In genomic region chr20:32834972-32835371, GRCh38 we compare ENCODE assay signal across 32 cellular contexts. TPM values are rescaled to one million over a fixed set of nuclear protein-coding genes. Genes with fewer than 3 reads are reported as not detected.
"Had no signal": no experiment of that assay in that cellular context is flagged by ENCODE, and none has a peak within 500 bp of the region (broad histone marks: within the 10 kb centered on the region; RNA-seq: fewer than 3 reads in every experiment).

No MANE protein-coding gene starts in this region.

- H3K27ac Mint-ChIP-seq: activated CD4-positive, alpha-beta memory T cell treated with anti-CD3 and anti-CD28 coated beads, Interleukin-2, amount 10 ng/mL, durations not matched to agents 7 days and 5 days; activated CD4-positive, alpha-beta T cell treated with anti-CD3 and anti-CD28 coated beads, Interleukin-2, amount 10 ng/mL, durations not matched to agents 7 days and 5 days; activated naive CD8-positive, alpha-beta T cell; activated T-cell treated with anti-CD3 and anti-CD28 coated beads, Interleukin-2, amount 50 U/mL, for 24 hours; activated T-cell treated with anti-CD3 and anti-CD28 coated beads, Interleukin-2, amount 50 U/mL, for 72 hours had no signal

- H3K4me1 ChIP-seq: foreskin keratinocyte had no signal

- H3K9me3 Mint-ChIP-seq: activated CD4-positive, alpha-beta memory T cell treated with anti-CD3 and anti-CD28 coated beads, Interleukin-2, amount 10 ng/mL, durations not matched to agents 7 days and 5 days; activated CD4-positive, alpha-beta T cell treated with anti-CD3 and anti-CD28 coated beads, Interleukin-2, amount 10 ng/mL, durations not matched to agents 7 days and 5 days; activated T-cell treated with anti-CD3 and anti-CD28 coated beads, Interleukin-2, amount 50 U/mL, for 24 hours; activated T-cell treated with anti-CD3 and anti-CD28 coated beads, Interleukin-2, amount 50 U/mL, for 72 hours; central memory CD8-positive, alpha-beta T cell; effector memory CD8-positive, alpha-beta T cell had no signal

- ATAC-seq: activated T-cell treated with anti-CD3 and anti-CD28 coated beads, Interleukin-2, amount 50 U/mL, for 72 hours; effector memory CD8-positive, alpha-beta T cell; foreskin keratinocyte; gastrocnemius medialis; heart left ventricle had no signal

- H3K27me3 Mint-ChIP-seq: activated CD4-positive, alpha-beta memory T cell treated with anti-CD3 and anti-CD28 coated beads, Interleukin-2, amount 10 ng/mL, durations not matched to agents 7 days and 5 days; activated CD4-positive, alpha-beta T cell treated with anti-CD3 and anti-CD28 coated beads, Interleukin-2, amount 10 ng/mL, durations not matched to agents 7 days and 5 days; activated naive CD8-positive, alpha-beta T cell; activated T-cell treated with anti-CD3 and anti-CD28 coated beads, Interleukin-2, amount 50 U/mL, for 24 hours; central memory CD8-positive, alpha-beta T cell; effector memory CD8-positive, alpha-beta T cell had no signal

- H3K4me3 Mint-ChIP-seq: activated CD4-positive, alpha-beta memory T cell treated with anti-CD3 and anti-CD28 coated beads, Interleukin-2, amount 10 ng/mL, durations not matched to agents 7 days and 5 days; activated CD4-positive, alpha-beta T cell treated with anti-CD3 and anti-CD28 coated beads, Interleukin-2, amount 10 ng/mL, durations not matched to agents 7 days and 5 days; activated naive CD8-positive, alpha-beta T cell; activated T-cell treated with anti-CD3 and anti-CD28 coated beads, Interleukin-2, amount 50 U/mL, for 24 hours; activated T-cell treated with anti-CD3 and anti-CD28 coated beads, Interleukin-2, amount 50 U/mL, for 72 hours; central memory CD8-positive, alpha-beta T cell; effector memory CD8-positive, alpha-beta T cell had no signal

- FAIRE-seq: astrocyte, bronchial epithelial cell, colon had no signal

- DNase-seq: activated CD4-positive, alpha-beta memory T cell treated with anti-CD3 and anti-CD28 coated beads, Interleukin-2, amount 10 ng/mL, durations not matched to agents 7 days and 5 days; activated CD4-positive, alpha-beta T cell treated with anti-CD3 and anti-CD28 coated beads for 1 hour; activated CD4-positive, alpha-beta T cell treated with anti-CD3 and anti-CD28 coated beads for 4 hours; activated CD4-positive, alpha-beta T cell treated with anti-CD3 and anti-CD28 coated beads, Interleukin-2, amount 10 ng/mL, durations not matched to agents 7 days and 5 days; activated CD4-positive, alpha-beta T cell treated with anti-CD3 and anti-CD28 coated beads, Interleukin-2, amount 50 U/mL, for 4 hours; activated CD8-positive, alpha-beta memory T cell treated with anti-CD3 and anti-CD28 coated beads, Interleukin-2, amount 50 U/mL, for 48 hours; activated gamma-delta T cell; activated naive CD4-positive, alpha-beta T cell; activated T-cell treated with anti-CD3 and anti-CD28 coated beads for 4 hours; activated T-cell treated with anti-CD3 and anti-CD28 coated beads, Interleukin-2, amount 50 U/mL, for 24 hours; activated T-cell treated with anti-CD3 and anti-CD28 coated beads, Interleukin-2, amount 50 U/mL, for 72 hours; amniotic stem cell; anterior cingulate cortex; brain microvascular endothelial cell; cortex of kidney; dermis blood vessel endothelial cell; effector CD4-positive, alpha-beta T cell; effector memory CD8-positive, alpha-beta T cell; erythroblast; foreskin keratinocyte; gastrocnemius medialis; glutamatergic neuron; heart left ventricle; T-helper 1 cell; T-helper 2 cell had no signal

- H3K27ac ChIP-seq: brain microvascular endothelial cell, esophagus muscularis mucosa, foreskin keratinocyte, gastrocnemius medialis, heart left ventricle had no signal

- H3K27me3 ChIP-seq: brain microvascular endothelial cell, esophagus muscularis mucosa, foreskin keratinocyte, gastrocnemius medialis, heart left ventricle had no signal

- H3K9me3 ChIP-seq: esophagus muscularis mucosa, gastrocnemius medialis, heart left ventricle had no signal

- H3K4me3 ChIP-seq: esophagus muscularis mucosa, gastrocnemius medialis, heart left ventricle had no signal

RNA-seq across cellular contexts. Expression of gene EFCAB8, which starts 23.8 kb away (rescaled TPM):
- total RNA-seq: cardiac septum, foreskin keratinocyte, gastrocnemius medialis had no signal
- polyA plus RNA-seq: foreskin keratinocyte had no signal
